In the genomic region with DNA sequence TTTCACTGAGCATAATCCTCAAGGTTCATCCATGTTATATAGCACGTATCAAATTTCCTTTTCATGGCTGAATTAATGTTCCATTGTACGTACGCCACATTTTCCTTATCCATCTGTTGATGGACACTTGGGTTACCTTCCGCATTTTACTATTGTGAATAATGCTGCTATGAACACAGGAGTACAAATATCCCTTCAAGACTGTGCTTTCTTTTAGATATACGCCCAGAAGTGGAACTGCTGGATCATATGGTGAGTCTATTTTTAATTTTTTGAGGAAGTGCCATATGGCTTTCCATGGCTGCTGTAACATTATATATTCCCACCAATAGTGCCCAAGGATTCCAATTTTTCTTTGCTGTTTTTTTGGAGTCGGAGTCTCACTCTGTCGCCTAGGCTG, we compare ENCODE assay signal across 31 cellular contexts. TPM values are rescaled to one million over a fixed set of nuclear protein-coding genes. Genes with fewer than 3 reads are reported as not detected.
A peak's percentile ranks its signal among the peaks of the same experiment; 100 is the strongest.
DNase-seq lines count a peak whose midpoint lies in the region; ATAC-seq, FAIRE-seq and TF ChIP-seq lines count a peak whose summit lies in the region.
"Had no signal": no experiment of that assay in that cellular context is flagged by ENCODE, and none has a peak within 500 bp of the region (broad histone marks: within the 10 kb centered on the region; RNA-seq: fewer than 3 reads in every experiment).

No MANE protein-coding gene starts in this region.

- FAIRE-seq in GM12892 (lab: Jason Lieb, UNC) = no peak
- FAIRE-seq: HTR-8/SVneo had no signal

- 0 out of 2 replicates have a peak, but pooled peaks have one; percentile 29 for TF ChIP-seq POLR2A in GM12892 (IDR thresholded peaks at IDR 0.05; ENCODE audit: low read depth, low read length)

- DNase-seq in NCI-H82 (lab: John Stamatoyannopoulos, UW) (peak; percentile 21), NCI-H82 treated with DMSO at 0.1 percent for 48 hours (lab: John Stamatoyannopoulos, UW; ENCODE audit: unreplicated experiment) (no peak), GM12892 (ENCODE audit: insufficient read length) (no peak), NCI-H524 (lab: John Stamatoyannopoulos, UW) (peak; percentile 40 to 88), epithelial cell of esophagus (ENCODE audit: low read depth) (peak; percentile 37)
- DNase-seq: activated CD8-positive, alpha-beta memory T cell treated with anti-CD3 and anti-CD28 coated beads, Interleukin-2, amount 50 U/mL, for 4 hours; activated effector memory CD4-positive, alpha-beta T cell treated with anti-CD3 and anti-CD28 coated beads, Interleukin-2, amount 50 U/mL, for 16 hours; brain microvascular endothelial cell; DMS79; effector CD4-positive, alpha-beta T cell; GDM1; glutamatergic neuron; islet precursor cell; KBM-7; left ventricle myocardium inferior; NCI-H146; right lobe of liver; SIG-M5; stimulated activated CD4-positive, alpha-beta T cell treated with anti-CD3 and anti-CD28 coated beads, Interleukin-12 subunit alpha, Interleukin-12 subunit beta, amount 100 ng/mL, for 4 hours; stimulated activated CD4-positive, alpha-beta T cell treated with anti-CD3 and anti-CD28 coated beads, Interleukin-4, amount 100 ng/mL, for 1 hour; substantia nigra; T-helper 9 cell; upper lobe of left lung had no signal

- H3K4me3 ChIP-seq in epithelial cell of esophagus (ENCODE audit: low read length) = no peak overlapping the region
- H3K4me3 ChIP-seq: adrenal gland, left ventricle myocardium inferior, right lobe of liver, upper lobe of left lung had no signal

- no peak for TF ChIP-seq CTCF in epithelial cell of esophagus (IDR thresholded peaks at IDR 0.05; ENCODE audit: insufficient read depth, low read depth, low read length, missing control alignments)

- ATAC-seq in GM21717 (IDR thresholded peaks at IDR 0.05; ENCODE audit: unreplicated experiment) = no peak
- no peak for ATAC-seq in activated CD4-positive, CD25-positive, alpha-beta regulatory T cell treated with anti-CD3 and anti-CD28 coated beads, Interleukin-2, amount 50 U/mL, for 24 hours
- no peak for ATAC-seq in HG03354 (IDR thresholded peaks at IDR 0.05; ENCODE audit: poor library complexity, severe bottlenecking, unreplicated experiment)
- ATAC-seq: HCT116, Panc1, right lobe of liver, WTC11 had no signal

RNA-seq across cellular contexts. Expression of a gene that starts 5.9 kb away (rescaled TPM):
- 64.1 TPM for polyA plus RNA-seq in GM12892 (2012; ENCODE audit: missing spikeins)

RNA-seq across cellular contexts. Expression of a gene that starts 6.8 kb away (rescaled TPM):
- polyA plus RNA-seq in GM12892 (2012; ENCODE audit: missing spikeins) = 10.1 TPM

RNA-seq across cellular contexts. Expression of a gene that starts 9.2 kb away (rescaled TPM):
- 29.1 TPM for polyA plus RNA-seq in GM12892 (2012; ENCODE audit: missing spikeins)

RNA-seq across cellular contexts. Expression of a gene that starts 40.7 kb away (rescaled TPM):
- 105 TPM for polyA plus RNA-seq in GM12892 (2012; ENCODE audit: missing spikeins)

RNA-seq across cellular contexts. Expression of a gene that starts 41.4 kb away (rescaled TPM):
- 40.5 TPM for polyA plus RNA-seq in GM12892 (2012; ENCODE audit: missing spikeins)

Comparison
In these comparisons a context has a peak if more than half of its experiments do, and no peak if none do; other contexts are left out.
1. DNase-seq: peak in NCI-H82 (single experiment), NCI-H524 (2 of 2) and epithelial cell of esophagus (single experiment); none in NCI-H82 treated with DMSO at 0.1 percent for 48 hours (single experiment) and GM12892 (single experiment).